Comparison of ENCODE assay signal across 1 cellular context in genomic region chr19:4414800-4415251, GRCh38.
TF ChIP-seq lines count a peak whose summit lies in the region.

No MANE protein-coding gene starts in this region.

TF ChIP-seq in SK-N-SH treated with all-trans-retinoic acid at 6 μM for 48 hours, 23 proteins besides CTCF, POLR2A, EP300 and RAD21 (continued from another document):
- TF ChIP-seq PATZ1 (CRISPR knock-in tag; IDR thresholded peaks at IDR 0.05; ENCODE audit: borderline replicate concordance): no peak
